ENCODE assay signal across 17 cellular contexts in genomic region chrX:140274761-140275525, GRCh38.
DNase-seq lines count a peak whose midpoint lies in the region; ATAC-seq, FAIRE-seq and TF ChIP-seq lines count a peak whose summit lies in the region.
"Had no signal": no experiment of that assay in that cellular context is flagged by ENCODE, and none has a peak within 500 bp of the region (broad histone marks: within the 10 kb centered on the region; RNA-seq: fewer than 3 reads in every experiment).

No MANE protein-coding gene starts in this region.

- TF ChIP-seq CTCF in bronchial epithelial cell (IDR thresholded peaks at IDR 0.05; ENCODE audit: insufficient read depth, low read length, severe bottlenecking) (no peak), lower lobe of right lung (IDR thresholded peaks at IDR 0.05) (no peak)

- peak; percentile 65; the same call in 1 of the 2 replicates for TF ChIP-seq EP300 in Ishikawa (IDR thresholded peaks at IDR 0.05; ENCODE audit: borderline replicate concordance)

- no peak overlapping the region for H3K4me3 ChIP-seq in bronchial epithelial cell (ENCODE audit: low read depth, low read length)
- no peak overlapping the region for H3K4me3 ChIP-seq in lower lobe of right lung
- H3K4me3 ChIP-seq: left ventricle myocardium inferior, ovary had no signal

- no peak for FAIRE-seq in bronchial epithelial cell (lab: Jason Lieb, UNC)
- FAIRE-seq: frontal cortex had no signal

- DNase-seq in Caki2 (ENCODE audit: low read depth) (peak; percentile 8), bronchial epithelial cell (ENCODE audit: low read depth) (peak; percentile 73), islet precursor cell (peak; percentile 62), lower lobe of right lung (no peak), amniotic stem cell (lab: John Stamatoyannopoulos, UW) (no peak), mucosa of gallbladder (ENCODE audit: low spot score) (no peak)
- DNase-seq: activated CD4-positive, alpha-beta T cell treated with anti-CD3 and anti-CD28 coated beads, Interleukin-2, amount 50 U/mL, for 4 hours; activated effector memory CD4-positive, alpha-beta T cell treated with Interleukin-2 at 50 U/mL for 16 hours; left ventricle myocardium inferior; NCI-H146; ovary; stimulated activated CD4-positive, alpha-beta T cell treated with anti-CD3 and anti-CD28 coated beads, Interleukin-1b, Interleukin-23, amount 100 ng/mL, for 48 hours; T-helper 1 cell had no signal

- H3K27ac ChIP-seq in lower lobe of right lung: no peak overlapping the region
- H3K27ac ChIP-seq: left ventricle myocardium inferior, ovary had no signal

- no peaks in the 10 kb centered on the region for H3K36me3 ChIP-seq in bronchial epithelial cell (ENCODE audit: control insufficient read depth, insufficient read depth, low read length)
- H3K36me3 ChIP-seq in lower lobe of right lung: no peaks in the 10 kb centered on the region
- H3K36me3 ChIP-seq: left ventricle myocardium inferior, ovary had no signal

- in situ Hi-C loops in Caki2 (cut with HindIII; ENCODE audit: low pct_unique_long_range_greater_than_20kb, low sequenced_read_pairs): no loop called here

- intact Hi-C loops in lower lobe of right lung (cut with DNase I): no loop called here

- H3K9me3 ChIP-seq in lower lobe of right lung: no peaks in the 10 kb centered on the region
- H3K9me3 ChIP-seq: ovary had no signal

- no peaks in the 10 kb centered on the region for H3K27me3 ChIP-seq in bronchial epithelial cell (ENCODE audit: control insufficient read depth, insufficient read depth, low read length)
- no peaks in the 10 kb centered on the region for H3K27me3 ChIP-seq in lower lobe of right lung (ENCODE audit: low read depth)
- H3K27me3 ChIP-seq: ovary had no signal

- no peaks in the 10 kb centered on the region for H3K4me1 ChIP-seq in lower lobe of right lung
- H3K4me1 ChIP-seq: left ventricle myocardium inferior had no signal

- no peak for ATAC-seq in GM18511 (IDR thresholded peaks at IDR 0.05; ENCODE audit: unreplicated experiment)
- ATAC-seq in lower lobe of right lung: no peak
- ATAC-seq: stimulated activated memory B cell treated with anti-CD40 and anti-IgM and Interleukin-4, amounts not matched to agents 10 μg/mL and 1 μg/mL and 100 μg/mL, for 72 hours had no signal

- no peak for TF ChIP-seq RAD21 in Ishikawa (IDR thresholded peaks at IDR 0.05; ENCODE audit: low read depth)

TF ChIP-seq in Ishikawa, 13 proteins besides CTCF, POLR2A, EP300 and RAD21:
- TF ChIP-seq CEBPB (IDR thresholded peaks at IDR 0.05) (no peak), MAX (IDR thresholded peaks at IDR 0.05) (peak; percentile 22; the same call in 1 of the 2 replicates), TCF12 (IDR thresholded peaks at IDR 0.05; ENCODE audit: low read depth) (peak; percentile 60; the same call in 1 of the 2 replicates), TEAD4 (IDR thresholded peaks at IDR 0.05) (peak; percentile 57)

Comparison
In these comparisons a context has a peak if more than half of its experiments do, and no peak if none do; other contexts are left out.
1. DNase-seq: peak in Caki2 (single experiment), bronchial epithelial cell (single experiment) and islet precursor cell (single experiment); none in lower lobe of right lung (single experiment), amniotic stem cell (single experiment) and mucosa of gallbladder (single experiment).